ENCODE assay signal across 8 cellular contexts in genomic region chr3:168847293-168847883, GRCh38.
DNase-seq lines count a peak whose midpoint lies in the region; ATAC-seq, FAIRE-seq and TF ChIP-seq lines count a peak whose summit lies in the region.

No MANE protein-coding gene starts in this region.

- FAIRE-seq in keratinocyte (lab: Jason Lieb, UNC) = no peak

- H3K36me3 ChIP-seq in keratinocyte (ENCODE audit: control insufficient read depth in 2 of 2, extremely low read depth in 1 of 2, insufficient read depth in 2 of 2, low read length in 2 of 2) = no peaks in the 10 kb centered on the region
- no peaks in the 10 kb centered on the region for H3K36me3 ChIP-seq in aorta (ENCODE audit: control insufficient read depth in 1 of 2, insufficient read depth in 2 of 2, low read length in 1 of 2)

- H3K79me2 ChIP-seq in keratinocyte (ENCODE audit: control insufficient read depth, insufficient read depth, low read length) = no peaks in the 10 kb centered on the region

- CTCF ChIA-PET in HEK293T (lab: Yijun Ruan, JAX) = interaction anchor here (0.6 to 1.7 kb wide), 12 partner anchors 9 to 637 kb away, joined by 3 to 13 read pairs (median 4); no protein-coding TSS in a partner anchor

- H3K27ac ChIP-seq in keratinocyte (ENCODE audit: control insufficient read depth, insufficient read depth, low read length) (no peak overlapping the region), aorta (ENCODE audit: low read depth in 1 of 2, low read length in 2 of 2) (no peak overlapping the region)

- dilution Hi-C loops in keratinocyte (cut with MboI; ENCODE audit: extremely low pct_ligation_motif_present, low sequenced_read_pairs) = no loop called here

- intact Hi-C loops in aorta (cut with DNase I) = loop anchor here (2.0 to 5.0 kb wide), 3 partner anchors 335 to 637 kb away; no protein-coding TSS in a partner anchor

- ATAC-seq in aorta (ENCODE audit: low FRiP score) = peak; percentile 64

- DNase-seq in NOMO-1 treated with DMSO at 0.1 percent for 48 hours (lab: John Stamatoyannopoulos, UW; ENCODE audit: unreplicated experiment) (peak; percentile 50), NOMO-1 treated with dmso at 0.1 percent for 144 hours (lab: John Stamatoyannopoulos, UW; ENCODE audit: unreplicated experiment) (no peak), HEK293T (ENCODE audit: extremely low spot score) (peak; percentile 29), NCI-H2029 (lab: John Stamatoyannopoulos, UW) (peak; percentile 3), amniotic stem cell (lab: John Stamatoyannopoulos, UW) (peak; percentile 33), keratinocyte (ENCODE audit: low read depth, low spot score) (no peak), aorta (no peak)
- DNase-seq in stimulated activated naive CD4-positive, alpha-beta T cell (lab: John Stamatoyannopoulos, UW) = no peak

- H2AFZ ChIP-seq in keratinocyte (ENCODE audit: control insufficient read depth, low read length) = no peak overlapping the region

- H3K4me3 ChIP-seq in keratinocyte (ENCODE audit: control insufficient read depth in 2 of 3, extremely low read depth in 1 of 3, insufficient read depth in 2 of 3, low read depth in 1 of 3, low read length in 3 of 3) = no peak overlapping the region
- H3K4me3 ChIP-seq in aorta (ENCODE audit: low read length in 2 of 2) = peak overlapping the region in 1 of 2 donors; percentile 14

- POLR2A ChIA-PET in HEK293T (lab: Yijun Ruan, JAX) = no interaction called here

- no peaks in the 10 kb centered on the region for H3K9me1 ChIP-seq in keratinocyte (ENCODE audit: control insufficient read depth, extremely low read depth, insufficient read depth, low read length)

- H3K27me3 ChIP-seq in keratinocyte (ENCODE audit: control insufficient read depth, extremely low read depth, insufficient read depth, low read length) (peaks cover 3% of the 10 kb centered on the region), aorta (ENCODE audit: control insufficient read depth in 1 of 2, insufficient read depth in 2 of 2, low read length in 1 of 2) (no peaks in the 10 kb centered on the region)

- no peaks in the 10 kb centered on the region for H4K20me1 ChIP-seq in keratinocyte (ENCODE audit: control insufficient read depth, extremely low read depth, insufficient read depth, low read length)

- no peak overlapping the region for H3K4me2 ChIP-seq in keratinocyte (ENCODE audit: control insufficient read depth, extremely low read depth, insufficient read depth, low read depth, low read length)

- no peaks in the 10 kb centered on the region for H3K9me3 ChIP-seq in keratinocyte (ENCODE audit: control insufficient read depth, low read depth, low read length)
- H3K9me3 ChIP-seq in aorta (ENCODE audit: control insufficient read depth, low read length) = no peaks in the 10 kb centered on the region

- TF ChIP-seq CTCF in keratinocyte (optimal IDR thresholded peaks at IDR 0.05 in 1 of 3, IDR thresholded peaks at IDR 0.05 in 1 of 3, conservative IDR thresholded peaks at IDR 0.05 in 1 of 3; ENCODE audit: extremely low read depth in 1 of 3, insufficient read depth in 2 of 3, low read length in 3 of 3) = peak; percentile 32 to 44 (median 37)

- H3K4me1 ChIP-seq in keratinocyte (ENCODE audit: control insufficient read depth, extremely low read depth, insufficient read depth, low read length) (no peaks in the 10 kb centered on the region), aorta (ENCODE audit: control insufficient read depth in 1 of 2, insufficient read depth in 2 of 2, low read length in 2 of 2) (no peaks in the 10 kb centered on the region)

- H3K9ac ChIP-seq in keratinocyte (ENCODE audit: control insufficient read depth, extremely low read depth, insufficient read depth, low read length) = no peak overlapping the region

- 8 to 9% methylated on average over 7 of the region's 7 CpGs for WGBS in aorta, 2 donors

TF ChIP-seq in HEK293T, 16 proteins besides CTCF, POLR2A, EP300 and RAD21:
- TF ChIP-seq SUZ12 (IDR thresholded peaks at IDR 0.05) (no peak), PKNOX1 (IDR thresholded peaks at IDR 0.05) (peak; percentile 53; the same call in 1 of the 2 replicates)

Comparison
In these comparisons a context has a peak if more than half of its experiments do, and no peak if none do; other contexts are left out.
1. DNase-seq: peak in NOMO-1 treated with DMSO at 0.1 percent for 48 hours (single experiment), HEK293T (single experiment), NCI-H2029 (single experiment) and amniotic stem cell (single experiment); none in NOMO-1 treated with dmso at 0.1 percent for 144 hours (single experiment), keratinocyte (single experiment), aorta (0 of 2) and stimulated activated naive CD4-positive, alpha-beta T cell (0 of 6).